Comparison of ENCODE assay signal across 11 cellular contexts in the genomic region with DNA sequence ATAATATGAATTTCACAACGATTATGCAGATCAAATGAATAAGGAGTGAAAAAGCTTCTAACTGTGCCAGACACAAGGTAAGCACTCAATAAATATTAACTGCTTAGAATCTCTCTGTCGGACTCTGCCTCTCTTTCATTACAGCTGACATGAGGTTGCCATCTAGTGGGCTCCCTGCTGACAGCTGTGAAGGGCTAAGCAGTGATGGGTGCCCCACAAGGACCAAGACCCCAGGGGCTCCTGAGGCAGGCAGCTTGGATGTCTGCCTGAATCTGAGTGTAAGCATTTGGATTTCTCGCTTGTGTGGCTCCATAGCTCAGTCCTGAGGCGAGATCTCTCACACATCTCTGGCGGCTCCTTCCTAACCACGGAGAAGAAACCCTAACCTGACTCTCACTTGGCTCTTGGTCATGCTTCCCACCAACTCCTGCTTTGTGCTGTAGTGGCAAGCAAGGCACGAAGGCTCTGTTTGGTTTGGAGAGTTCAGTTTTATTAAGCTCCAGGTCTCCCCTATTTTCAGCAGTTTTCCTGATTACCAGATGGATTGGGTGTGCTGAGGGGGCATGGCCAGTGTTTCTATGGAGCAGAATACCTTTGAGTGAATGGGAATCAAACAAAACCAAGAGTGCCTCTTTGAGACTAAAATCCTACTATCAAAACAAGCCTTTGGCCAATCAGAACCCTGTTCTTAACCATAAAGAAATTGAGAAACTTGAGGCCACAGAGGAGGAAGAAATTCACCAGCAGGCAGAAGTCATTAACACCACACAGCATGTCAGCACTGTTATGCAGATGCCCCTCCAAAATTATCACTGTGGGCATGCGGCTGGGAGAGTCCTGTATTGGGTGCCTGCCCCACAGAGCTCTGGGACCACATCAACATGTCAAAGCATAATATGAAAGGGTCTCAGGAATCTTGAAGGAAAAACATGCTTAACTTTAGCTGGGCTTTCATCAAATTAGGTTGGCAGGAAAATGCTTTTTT.
DNase-seq lines count a peak whose midpoint lies in the region; ATAC-seq and TF ChIP-seq lines count a peak whose summit lies in the region.
"Had no signal": no experiment of that assay in that cellular context is flagged by ENCODE, and none has a peak within 500 bp of the region (broad histone marks: within the 10 kb centered on the region; RNA-seq: fewer than 3 reads in every experiment).

No MANE protein-coding gene starts in this region.

- TF ChIP-seq CTCF in heart left ventricle (IDR thresholded peaks at IDR 0.05), result peak in 11 of 12 donors; percentile 6 to 57 (median 33)
- peak in 1 of 2 donors; percentile 51 for TF ChIP-seq CTCF in right atrium auricular region (IDR thresholded peaks at IDR 0.05)
- TF ChIP-seq CTCF in thyroid gland (IDR thresholded peaks at IDR 0.05), result peak in 4 of 6 experiments; percentile 23 to 61 (median 49)
- TF ChIP-seq CTCF in gastrocnemius medialis (IDR thresholded peaks at IDR 0.05 in 4 of 5, conservative IDR thresholded peaks at IDR 0.05 in 1 of 5), result no peak

- no peaks in the 10 kb centered on the region for H3K36me3 Mint-ChIP-seq in activated CD4-positive, alpha-beta T cell treated with anti-CD3 and anti-CD28 coated beads, Interleukin-2, amount 10 ng/mL, durations not matched to agents 24 days and 14 days (ENCODE audit: low read depth)
- H3K36me3 Mint-ChIP-seq: IgD-negative memory B cell had no signal

- H3K4me3 ChIP-seq in heart left ventricle (no peak overlapping the region), right atrium auricular region (no peak overlapping the region), thyroid gland (replicated peaks in 1 of 3) (no peak overlapping the region), gastrocnemius medialis (no peak overlapping the region)
- H3K4me3 ChIP-seq: HAP-1 had no signal

- H3K27ac ChIP-seq in heart left ventricle (no peak overlapping the region), right atrium auricular region (no peak overlapping the region), thyroid gland (no peak overlapping the region), gastrocnemius medialis (no peak overlapping the region)

- no peak overlapping the region for H3K4me3 Mint-ChIP-seq in activated CD4-positive, alpha-beta T cell treated with anti-CD3 and anti-CD28 coated beads, Interleukin-2, amount 10 ng/mL, durations not matched to agents 24 days and 14 days
- H3K4me3 Mint-ChIP-seq: B cell, IgD-negative memory B cell had no signal

- no peaks in the 10 kb centered on the region for H3K27me3 Mint-ChIP-seq in activated CD4-positive, alpha-beta T cell treated with anti-CD3 and anti-CD28 coated beads, Interleukin-2, amount 10 ng/mL, durations not matched to agents 24 days and 14 days
- H3K27me3 Mint-ChIP-seq: IgD-negative memory B cell had no signal

- WGBS in heart left ventricle, 4 donors, result 47 to 54% (median 51%) methylated on average over 8 of the region's 8 CpGs
- 34 to 59% methylated on average over 8 of the region's 8 CpGs for WGBS in thyroid gland, 2 donors

- H3K4me1 Mint-ChIP-seq in activated CD4-positive, alpha-beta T cell treated with anti-CD3 and anti-CD28 coated beads, Interleukin-2, amount 10 ng/mL, durations not matched to agents 24 days and 14 days, result no peaks in the 10 kb centered on the region
- H3K4me1 Mint-ChIP-seq: B cell had no signal

- TF ChIP-seq POLR2A in heart left ventricle (IDR thresholded peaks at IDR 0.05) (no peak), thyroid gland (IDR thresholded peaks at IDR 0.05) (no peak), gastrocnemius medialis (IDR thresholded peaks at IDR 0.05) (no peak)

- no peaks in the 10 kb centered on the region for H3K36me3 ChIP-seq in heart left ventricle
- H3K36me3 ChIP-seq in right atrium auricular region, result no peaks in the 10 kb centered on the region
- H3K36me3 ChIP-seq in thyroid gland, result no peaks in the 10 kb centered on the region
- H3K36me3 ChIP-seq in gastrocnemius medialis, result no peaks in the 10 kb centered on the region
- H3K36me3 ChIP-seq: HAP-1 had no signal

- no peaks in the 10 kb centered on the region for H3K9me3 Mint-ChIP-seq in activated CD4-positive, alpha-beta T cell treated with anti-CD3 and anti-CD28 coated beads, Interleukin-2, amount 10 ng/mL, durations not matched to agents 24 days and 14 days

- no peak overlapping the region for H3K27ac Mint-ChIP-seq in activated CD4-positive, alpha-beta T cell treated with anti-CD3 and anti-CD28 coated beads, Interleukin-2, amount 10 ng/mL, durations not matched to agents 24 days and 14 days
- H3K27ac Mint-ChIP-seq: B cell had no signal

- H3K27me3 ChIP-seq in heart left ventricle, result peaks cover 0 to 6% (median 0%) of the 10 kb centered on the region in 9 donors
- H3K27me3 ChIP-seq in right atrium auricular region, result no peaks in the 10 kb centered on the region
- H3K27me3 ChIP-seq in thyroid gland, result no peaks in the 10 kb centered on the region
- no peaks in the 10 kb centered on the region for H3K27me3 ChIP-seq in gastrocnemius medialis

- in situ Hi-C loops in gastrocnemius medialis (cut with MboI; ENCODE audit: low sequenced_read_pairs in 4 of 4), result no loop called here

- H3K9me3 ChIP-seq in heart left ventricle, result no peaks in the 10 kb centered on the region
- no peaks in the 10 kb centered on the region for H3K9me3 ChIP-seq in right atrium auricular region
- H3K9me3 ChIP-seq in thyroid gland, result no peaks in the 10 kb centered on the region
- H3K9me3 ChIP-seq in gastrocnemius medialis, result no peaks in the 10 kb centered on the region
- H3K9me3 ChIP-seq: HAP-1 had no signal

- DNase-seq in heart left ventricle, result no peak
- no peak for DNase-seq in right atrium auricular region (ENCODE audit: low spot score)
- peak; percentile 71 to 91 for DNase-seq in NCI-H526 (lab: John Stamatoyannopoulos, UW)
- DNase-seq in fibroblast of peridontal ligament (ENCODE audit: extremely low read depth), result peak; percentile 6
- peak; percentile 19 to 27 for DNase-seq in thyroid gland
- DNase-seq in activated CD4-positive, alpha-beta T cell treated with anti-CD3 and anti-CD28 coated beads, Interleukin-2, amount 10 ng/mL, durations not matched to agents 24 days and 14 days, result no peak
- no peak for DNase-seq in HuH-7.5 (ENCODE audit: low spot score)
- DNase-seq in gastrocnemius medialis, result no peak

- ATAC-seq in heart left ventricle (peak in 3 of 4 donors; percentile 41 to 59 (median 41)), gastrocnemius medialis (no peak)

- intact Hi-C loops in heart left ventricle (cut with DNase I), result loop anchor here in 9 of 10 donors (1.0 to 10.0 kb wide), 7 partner anchors 150 to 293 kb away; no protein-coding TSS in a partner anchor
- intact Hi-C loops in thyroid gland (cut with DNase I), result loop anchor here (10.0 kb wide), 1 partner anchor 153 kb away; no protein-coding TSS in a partner anchor
- intact Hi-C loops in activated CD4-positive, alpha-beta T cell treated with anti-CD3 and anti-CD28 coated beads, Interleukin-2, amount 10 ng/mL, durations not matched to agents 24 days and 14 days (cut with micrococcal nuclease), result loop anchor here (5.0 kb wide), 1 partner anchor 50 kb away; no protein-coding TSS in a partner anchor
- intact Hi-C loops in gastrocnemius medialis (cut with DNase I; ENCODE audit: low total_unique reads), result no loop called here

- H3K4me1 ChIP-seq in heart left ventricle, result no peaks in the 10 kb centered on the region
- H3K4me1 ChIP-seq in right atrium auricular region, result no peaks in the 10 kb centered on the region
- H3K4me1 ChIP-seq in thyroid gland, result no peaks in the 10 kb centered on the region
- H3K4me1 ChIP-seq in gastrocnemius medialis, result no peaks in the 10 kb centered on the region
- H3K4me1 ChIP-seq: HAP-1 had no signal

Comparison
In these comparisons a context has a peak if more than half of its experiments do, and no peak if none do; other contexts are left out.
1. ATAC-seq: peak in heart left ventricle (3 of 4); none in gastrocnemius medialis (0 of 2).
2. DNase-seq: peak in NCI-H526 (2 of 2), fibroblast of peridontal ligament (single experiment) and thyroid gland (2 of 2); none in heart left ventricle (0 of 5), right atrium auricular region (single experiment), activated CD4-positive, alpha-beta T cell treated with anti-CD3 and anti-CD28 coated beads, Interleukin-2, amount 10 ng/mL, durations not matched to agents 24 days and 14 days (single experiment), HuH-7.5 (single experiment) and gastrocnemius medialis (0 of 2).
3. CTCF ChIP-seq: peak in heart left ventricle (11 of 12) and thyroid gland (4 of 6); none in gastrocnemius medialis (0 of 5).